9 cellular contexts compared by ENCODE assay signal in genomic region chr7:130909161-130909836, GRCh38.
A peak's percentile ranks its signal among the peaks of the same experiment; 100 is the strongest.
DNase-seq lines count a peak whose midpoint lies in the region; ATAC-seq and TF ChIP-seq lines count a peak whose summit lies in the region.
"Had no signal": no experiment of that assay in that cellular context is flagged by ENCODE, and none has a peak within 500 bp of the region (broad histone marks: within the 10 kb centered on the region; RNA-seq: fewer than 3 reads in every experiment).

No MANE protein-coding gene starts in this region.

- peak overlapping the region in 2 of 3 donors; percentile 15 to 47 for H3K27ac ChIP-seq in thyroid gland

- H3K4me1 ChIP-seq in thyroid gland: peaks cover 37 to 64% of the 10 kb centered on the region in 2 donors

- H3K9me3 ChIP-seq in thyroid gland: no peaks in the 10 kb centered on the region

- TF ChIP-seq CTCF in activated CD8-positive, alpha-beta T cell treated with anti-CD3 and anti-CD28 coated beads for 36 hours (IDR thresholded peaks at IDR 0.05): no peak
- no peak for TF ChIP-seq CTCF in fibroblast of pulmonary artery (IDR thresholded peaks at IDR 0.05; ENCODE audit: low read length, missing control alignments)
- no peak for TF ChIP-seq CTCF in thyroid gland (IDR thresholded peaks at IDR 0.05)

- H3K9me3 Mint-ChIP-seq in activated CD8-positive, alpha-beta T cell treated with anti-CD3 and anti-CD28 coated beads for 36 hours: no peaks in the 10 kb centered on the region

- POLR2A ChIA-PET in activated CD8-positive, alpha-beta T cell treated with anti-CD3 and anti-CD28 coated beads for 36 hours (lab: Charles Lee): interaction anchor here (1.7 to 1.8 kb wide), 2 partner anchors 12 to 20 kb away, joined by 6 to 10 read pairs; no protein-coding TSS in a partner anchor

- no peak for ATAC-seq in Right ventricle myocardium inferior
- no peak for ATAC-seq in activated CD8-positive, alpha-beta T cell treated with anti-CD3 and anti-CD28 coated beads for 36 hours

- H3K27me3 ChIP-seq in thyroid gland: no peaks in the 10 kb centered on the region

- no peak for TF ChIP-seq POLR2A in thyroid gland (IDR thresholded peaks at IDR 0.05)

- peak overlapping the region; percentile 87 for H3K4me3 Mint-ChIP-seq in activated CD8-positive, alpha-beta T cell treated with anti-CD3 and anti-CD28 coated beads for 36 hours

- peaks cover 77% of the 10 kb centered on the region for H3K4me1 Mint-ChIP-seq in activated CD8-positive, alpha-beta T cell treated with anti-CD3 and anti-CD28 coated beads for 36 hours (ENCODE audit: low read depth)

- WGBS in thyroid gland, 2 donors: 97 to 98% methylated on average over 13 to 14 of the region's 14 CpGs

- peak overlapping the region; percentile 97 for H3K27ac Mint-ChIP-seq in activated CD8-positive, alpha-beta T cell treated with anti-CD3 and anti-CD28 coated beads for 36 hours

- CTCF ChIA-PET in activated CD8-positive, alpha-beta T cell treated with anti-CD3 and anti-CD28 coated beads for 36 hours (lab: Charles Lee): interaction anchor here (1.4 to 9.3 kb wide), 3 partner anchors 14 to 131 kb away, joined by 4 to 96 read pairs (median 6); no protein-coding TSS in a partner anchor

- peak overlapping the region; percentile 71 for H3K4me3 ChIP-seq in fibroblast of pulmonary artery (replicated peaks; ENCODE audit: low read depth, low read length)
- no peak overlapping the region for H3K4me3 ChIP-seq in thyroid gland (replicated peaks in 1 of 3)

- H3K36me3 Mint-ChIP-seq in activated CD8-positive, alpha-beta T cell treated with anti-CD3 and anti-CD28 coated beads for 36 hours (ENCODE audit: low read depth): peaks cover 77% of the 10 kb centered on the region

- H3K36me3 ChIP-seq in thyroid gland: no peaks in the 10 kb centered on the region

- H3K27me3 Mint-ChIP-seq in activated CD8-positive, alpha-beta T cell treated with anti-CD3 and anti-CD28 coated beads for 36 hours: no peaks in the 10 kb centered on the region

- DNase-seq in Right ventricle myocardium inferior (ENCODE audit: missing footprints) (peak; percentile 54), cardiac septum (ENCODE audit: low spot score) (no peak), fibroblast of pulmonary artery (ENCODE audit: low read depth) (no peak), thyroid gland (no peak), middle frontal gyrus (ENCODE audit: extremely low spot score, low spot score) (no peak), GOT3 (lab: John Stamatoyannopoulos, UW) (no peak), amniotic stem cell (lab: John Stamatoyannopoulos, UW) (no peak)
- no peak for DNase-seq in activated CD8-positive, alpha-beta T cell treated with anti-CD3 and anti-CD28 coated beads for 36 hours
- DNase-seq: NCI-H526 had no signal

- intact Hi-C loops in Right ventricle myocardium inferior (cut with DNase I): no loop called here
- intact Hi-C loops in cardiac septum (cut with DNase I): no loop called here
- intact Hi-C loops in activated CD8-positive, alpha-beta T cell treated with anti-CD3 and anti-CD28 coated beads for 36 hours (cut with micrococcal nuclease): no loop called here
- intact Hi-C loops in thyroid gland (cut with DNase I): loop anchor here (10.0 kb wide), 1 partner anchor 86 kb away; no protein-coding TSS in a partner anchor
